15 cellular contexts compared by ENCODE assay signal in the genomic region with DNA sequence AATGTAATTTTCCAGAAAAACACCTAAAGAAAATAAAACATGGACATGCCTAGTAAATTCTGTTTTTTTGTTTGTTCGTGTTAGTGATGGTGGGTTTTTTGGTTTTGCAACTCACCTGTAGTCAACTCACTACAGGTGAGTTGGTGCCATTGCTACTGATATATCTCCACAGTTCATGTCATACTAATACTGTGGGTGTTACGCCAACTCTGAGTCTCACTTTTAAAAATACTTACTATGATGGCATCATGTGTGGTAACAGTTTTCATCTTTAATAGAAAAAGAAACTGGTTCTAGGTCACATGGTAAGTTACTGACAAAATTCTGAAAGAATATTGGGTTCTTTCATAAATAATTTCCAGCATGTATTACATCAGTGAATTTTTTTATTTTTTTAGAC. TPM values are rescaled to one million over a fixed set of nuclear protein-coding genes. Genes with fewer than 3 reads are reported as not detected.
DNase-seq lines count a peak whose midpoint lies in the region; ATAC-seq lines count a peak whose summit lies in the region.
"Had no signal": no experiment of that assay in that cellular context is flagged by ENCODE, and none has a peak within 500 bp of the region (broad histone marks: within the 10 kb centered on the region; RNA-seq: fewer than 3 reads in every experiment).

No MANE protein-coding gene starts in this region.

- ATAC-seq in activated CD4-positive, CD25-positive, alpha-beta regulatory T cell treated with anti-CD3 and anti-CD28 coated beads, Interleukin-2, amount 50 U/mL, for 24 hours = peak; percentile 55 to 89
- ATAC-seq in activated T-cell treated with anti-CD3 and anti-CD28 coated beads, Interleukin-2, amount 50 U/mL, for 72 hours (replicated peaks in 1 of 2) = peak; percentile 69 to 85
- peak; percentile 87 for ATAC-seq in activated T-helper 17 cell treated with anti-CD3 and anti-CD28 coated beads, Interleukin-2, amount 50 U/mL, for 72 hours (replicated peaks)
- ATAC-seq: A549; CD8-positive, alpha-beta T cell had no signal

- no peak for DNase-seq in activated CD4-positive, CD25-positive, alpha-beta regulatory T cell (lab: John Stamatoyannopoulos, UW)
- DNase-seq in activated T-cell treated with anti-CD3 and anti-CD28 coated beads, Interleukin-2, amount 50 U/mL, for 72 hours = no peak
- DNase-seq in activated T-cell treated with anti-CD3 and anti-CD28 coated beads, Interleukin-2, amount 50 U/mL, for 1 hour = no peak
- DNase-seq in SIG-M5 treated with dmso at 0.1 percent for 504 hours (lab: John Stamatoyannopoulos, UW; ENCODE audit: unreplicated experiment) = no peak
- DNase-seq: AML-193; Caco-2; Calu3; CD4-positive, alpha-beta T cell; CD8-positive, alpha-beta T cell; DMS79 treated with DMSO at 0.1 percent for 48 hours; GF-D8 had no signal

- H3K4me3 Mint-ChIP-seq in activated T-cell treated with anti-CD3 and anti-CD28 coated beads, Interleukin-2, amount 50 U/mL, for 72 hours = no peak overlapping the region
- H3K4me3 Mint-ChIP-seq in activated T-helper 17 cell treated with anti-CD3 and anti-CD28 coated beads, Interleukin-2, amount 50 U/mL, for 72 hours = no peak overlapping the region
- H3K4me3 Mint-ChIP-seq: B cell; CD4-positive, alpha-beta T cell; CD8-positive, alpha-beta T cell had no signal

- H3K9me3 Mint-ChIP-seq in activated T-cell treated with anti-CD3 and anti-CD28 coated beads, Interleukin-2, amount 50 U/mL, for 72 hours = no peaks in the 10 kb centered on the region
- no peaks in the 10 kb centered on the region for H3K9me3 Mint-ChIP-seq in activated T-helper 17 cell treated with anti-CD3 and anti-CD28 coated beads, Interleukin-2, amount 50 U/mL, for 72 hours

- no peak overlapping the region for H3K27ac Mint-ChIP-seq in activated T-cell treated with anti-CD3 and anti-CD28 coated beads, Interleukin-2, amount 50 U/mL, for 72 hours
- no peak overlapping the region for H3K27ac Mint-ChIP-seq in activated T-helper 17 cell treated with anti-CD3 and anti-CD28 coated beads, Interleukin-2, amount 50 U/mL, for 72 hours
- H3K27ac Mint-ChIP-seq: B cell; CD4-positive, alpha-beta T cell; CD8-positive, alpha-beta T cell had no signal

- peaks cover 13% of the 10 kb centered on the region for H3K4me1 Mint-ChIP-seq in activated T-cell treated with anti-CD3 and anti-CD28 coated beads, Interleukin-2, amount 50 U/mL, for 72 hours (ENCODE audit: low read depth)
- peaks cover 3% of the 10 kb centered on the region for H3K4me1 Mint-ChIP-seq in activated T-helper 17 cell treated with anti-CD3 and anti-CD28 coated beads, Interleukin-2, amount 50 U/mL, for 72 hours
- H3K4me1 Mint-ChIP-seq: B cell had no signal

- H3K36me3 Mint-ChIP-seq in activated T-cell treated with anti-CD3 and anti-CD28 coated beads, Interleukin-2, amount 50 U/mL, for 72 hours (ENCODE audit: insufficient read depth in 2 of 2) = peaks cover 3 to 17% of the 10 kb centered on the region in 2 donors
- H3K36me3 Mint-ChIP-seq in activated T-helper 17 cell treated with anti-CD3 and anti-CD28 coated beads, Interleukin-2, amount 50 U/mL, for 72 hours (ENCODE audit: low read depth) = peaks cover 48% of the 10 kb centered on the region

- H3K27me3 Mint-ChIP-seq in activated T-cell treated with anti-CD3 and anti-CD28 coated beads, Interleukin-2, amount 50 U/mL, for 72 hours (ENCODE audit: low read depth) = no peaks in the 10 kb centered on the region
- no peaks in the 10 kb centered on the region for H3K27me3 Mint-ChIP-seq in activated T-helper 17 cell treated with anti-CD3 and anti-CD28 coated beads, Interleukin-2, amount 50 U/mL, for 72 hours
- H3K27me3 Mint-ChIP-seq: B cell; CD4-positive, alpha-beta T cell had no signal

RNA-seq across cellular contexts. Expression of a gene that starts 38.0 kb away (rescaled TPM):
- 10 to 100 TPM; 37.4 to 39.2 TPM for total RNA-seq in activated T-cell treated with anti-CD3 and anti-CD28 coated beads, Interleukin-2, amount 50 U/mL, for 72 hours
- 10 to 100 TPM; 34.5 to 35.3 TPM for total RNA-seq in activated T-helper 17 cell treated with anti-CD3 and anti-CD28 coated beads, Interleukin-2, amount 50 U/mL, for 72 hours
